8 cellular contexts compared by ENCODE assay signal in genomic region chr9:2859776-2860379, GRCh38. TPM values are rescaled to one million over a fixed set of nuclear protein-coding genes. Genes with fewer than 3 reads are reported as not detected.
A peak's percentile ranks its signal among the peaks of the same experiment; 100 is the strongest.
DNase-seq lines count a peak whose midpoint lies in the region; ATAC-seq and TF ChIP-seq lines count a peak whose summit lies in the region.

No MANE protein-coding gene starts in this region.

- POLR2A ChIA-PET in WTC11 (lab: Charles Lee): no interaction called here

- peaks cover 6% of the 10 kb centered on the region for H3K9me3 Mint-ChIP-seq in WTC11
- H3K9me3 Mint-ChIP-seq in memory B cell: no peaks in the 10 kb centered on the region

- H3K4me3 Mint-ChIP-seq in WTC11 (no peak overlapping the region), memory B cell (no peak overlapping the region)

- CTCF ChIA-PET in WTC11 (lab: Charles Lee): interaction anchor here (0.5 to 2.0 kb wide), 21 partner anchors 9 to 1438 kb away, joined by 3 to 19 read pairs (median 3); partner anchors contain the start of gene PUM3

- peak; percentile 67 for DNase-seq in ELR (ENCODE audit: low read depth)
- DNase-seq in NCI-H2196 (lab: John Stamatoyannopoulos, UW; ENCODE audit: unreplicated experiment): peak; percentile 88
- DNase-seq in WTC11 (ENCODE audit: low spot score): peak; percentile 82
- peak; percentile 81 for DNase-seq in dermis blood vessel endothelial cell
- DNase-seq in memory B cell (ENCODE audit: low spot score in 2 of 2): peak in 1 of 2 donors; percentile 7
- DNase-seq in superior temporal gyrus (ENCODE audit: extremely low spot score): peak; percentile 77
- DNase-seq in NCI-H2029 treated with DMSO at 0.1 percent for 48 hours (lab: John Stamatoyannopoulos, UW): no peak

- H3K27ac Mint-ChIP-seq in WTC11: no peak overlapping the region
- H3K27ac Mint-ChIP-seq in memory B cell: no peak overlapping the region

- ATAC-seq in HG02571 (IDR thresholded peaks at IDR 0.05; ENCODE audit: unreplicated experiment) (peak; percentile 52), WTC11 (peak; percentile 92), memory B cell (ENCODE audit: low read depth) (peak; percentile 39)

- H3K4me1 Mint-ChIP-seq in WTC11: peaks cover 4% of the 10 kb centered on the region; the same call in 1 of the 2 replicates
- H3K4me1 Mint-ChIP-seq in memory B cell: peaks cover 2% of the 10 kb centered on the region

- H3K27me3 Mint-ChIP-seq in WTC11 (ENCODE audit: low read depth) (peaks cover 6% of the 10 kb centered on the region), memory B cell (peaks cover 14% of the 10 kb centered on the region)

- peak; percentile 55 for TF ChIP-seq CTCF in WTC11 (IDR thresholded peaks at IDR 0.05)

- no peaks in the 10 kb centered on the region for H3K36me3 Mint-ChIP-seq in WTC11
- no peaks in the 10 kb centered on the region for H3K36me3 Mint-ChIP-seq in memory B cell

TF ChIP-seq in WTC11, 78 proteins besides CTCF, POLR2A, EP300 and RAD21:
- TF ChIP-seq SP1 (CRISPR knock-in tag; conservative IDR thresholded peaks at IDR 0.05) (no peak), GTF2I (CRISPR knock-in tag; conservative IDR thresholded peaks at IDR 0.05) (no peak), ERG (CRISPR knock-in tag; IDR thresholded peaks at IDR 0.05) (no peak), EMX1 (CRISPR knock-in tag; IDR thresholded peaks at IDR 0.05) (no peak), FOXK1 (CRISPR knock-in tag; IDR thresholded peaks at IDR 0.05) (no peak), ATF6 (CRISPR knock-in tag; IDR thresholded peaks at IDR 0.05) (no peak), TEAD1 (CRISPR knock-in tag; IDR thresholded peaks at IDR 0.05) (no peak), ZNF219 (CRISPR knock-in tag; IDR thresholded peaks at IDR 0.05; ENCODE audit: borderline replicate concordance) (no peak), ATF3 (CRISPR knock-in tag; conservative IDR thresholded peaks at IDR 0.05) (no peak), ETV6 (CRISPR knock-in tag; IDR thresholded peaks at IDR 0.05) (no peak), ZNF671 (CRISPR knock-in tag; IDR thresholded peaks at IDR 0.05) (no peak), HMGXB4 (CRISPR knock-in tag; IDR thresholded peaks at IDR 0.05) (no peak), ZNF512 (CRISPR knock-in tag; IDR thresholded peaks at IDR 0.05; ENCODE audit: borderline replicate concordance) (no peak), TP53 (CRISPR knock-in tag; IDR thresholded peaks at IDR 0.05) (no peak), ZNF317 (CRISPR knock-in tag; IDR thresholded peaks at IDR 0.05; ENCODE audit: borderline replicate concordance, low read depth) (no peak), NFYB (CRISPR knock-in tag; conservative IDR thresholded peaks at IDR 0.05; ENCODE audit: low read depth) (no peak), CBFB (CRISPR knock-in tag; IDR thresholded peaks at IDR 0.05; ENCODE audit: low read depth) (no peak), USF1 (CRISPR knock-in tag; IDR thresholded peaks at IDR 0.05) (no peak), ZMAT4 (CRISPR knock-in tag; IDR thresholded peaks at IDR 0.05) (no peak)

RNA-seq across cellular contexts. Expression of gene PUM3, which starts 16.0 kb away (rescaled TPM):
- 69.1 to 86.6 TPM (median 76.3 TPM) in 3 replicates for total RNA-seq in WTC11 (2021)
- total RNA-seq in dermis blood vessel endothelial cell: 41.7 and 53.7 TPM in 2 replicates

Comparison
In these comparisons a context has a peak if more than half of its experiments do, and no peak if none do; other contexts are left out.
1. ATAC-seq: peak in every context shown above with its lines; median percentile 92 in WTC11; 52 in HG02571; 39 in memory B cell.